In genomic region chr7:39567294-39567693, GRCh38 we compare ENCODE assay signal across 10 cellular contexts.
DNase-seq lines count a peak whose midpoint lies in the region; ATAC-seq and TF ChIP-seq lines count a peak whose summit lies in the region.
"Had no signal": no experiment of that assay in that cellular context is flagged by ENCODE, and none has a peak within 500 bp of the region (broad histone marks: within the 10 kb centered on the region; RNA-seq: fewer than 3 reads in every experiment).

No MANE protein-coding gene starts in this region.

- ATAC-seq in RWPE2 (ENCODE audit: low read depth) (no peak), GM19328 (IDR thresholded peaks at IDR 0.05; ENCODE audit: unreplicated experiment) (no peak)

- H3K4me3 ChIP-seq in GM12864 (ENCODE audit: low read depth, low read length) = peak overlapping the region; percentile 57
- H3K4me3 ChIP-seq in RWPE2 (ENCODE audit: severe bottlenecking) = peak overlapping the region; percentile 51
- H3K4me3 ChIP-seq in fibroblast of mammary gland (ENCODE audit: control insufficient read depth, low read depth, low read length) = peak overlapping the region; percentile 98
- peak overlapping the region; percentile 74 for H3K4me3 ChIP-seq in skeletal muscle cell (ENCODE audit: low read depth, low read length)

- H3K4me1 ChIP-seq in RWPE2 (ENCODE audit: insufficient read depth, poor library complexity, severe bottlenecking) = peaks cover 5% of the 10 kb centered on the region

- no peaks in the 10 kb centered on the region for H3K9me3 ChIP-seq in RWPE2 (ENCODE audit: severe bottlenecking)

- peak overlapping the region; percentile 48 for H3K27ac ChIP-seq in RWPE2 (ENCODE audit: poor library complexity, severe bottlenecking)

- no peak for TF ChIP-seq CTCF in GM12864 (IDR thresholded peaks at IDR 0.05; ENCODE audit: low read depth, low read length, missing control alignments)
- no peak for TF ChIP-seq CTCF in RWPE2 (IDR thresholded peaks at IDR 0.05; ENCODE audit: poor library complexity, severe bottlenecking)
- TF ChIP-seq CTCF in fibroblast of mammary gland (conservative IDR thresholded peaks at IDR 0.05; ENCODE audit: control insufficient read depth, insufficient read depth, low read depth, low read length) = no peak

- DNase-seq in GM12864 (ENCODE audit: low read depth) = no peak
- DNase-seq in RWPE2 (ENCODE audit: low spot score) = no peak
- peak; percentile 54 for DNase-seq in fibroblast of mammary gland (ENCODE audit: low read depth)
- DNase-seq in skeletal muscle cell (ENCODE audit: low read depth) = no peak
- DNase-seq in AG20443 (ENCODE audit: low spot score) = no peak
- no peak for DNase-seq in NCI-H82 treated with DMSO at 0.1 percent for 48 hours (lab: John Stamatoyannopoulos, UW; ENCODE audit: unreplicated experiment)
- DNase-seq in NCI-H1694 (lab: John Stamatoyannopoulos, UW) = no peak
- DNase-seq: SHP77; stimulated activated naive CD4-positive, alpha-beta T cell treated with Interleukin-2 at 50 U/mL for 16 hours had no signal

- no peaks in the 10 kb centered on the region for H3K27me3 ChIP-seq in RWPE2 (ENCODE audit: insufficient read depth, poor library complexity, severe bottlenecking)

- H3K36me3 ChIP-seq in RWPE2 (ENCODE audit: low read depth) = peaks cover 22% of the 10 kb centered on the region
